Comparison of ENCODE assay signal across 8 cellular contexts in the genomic region with DNA sequence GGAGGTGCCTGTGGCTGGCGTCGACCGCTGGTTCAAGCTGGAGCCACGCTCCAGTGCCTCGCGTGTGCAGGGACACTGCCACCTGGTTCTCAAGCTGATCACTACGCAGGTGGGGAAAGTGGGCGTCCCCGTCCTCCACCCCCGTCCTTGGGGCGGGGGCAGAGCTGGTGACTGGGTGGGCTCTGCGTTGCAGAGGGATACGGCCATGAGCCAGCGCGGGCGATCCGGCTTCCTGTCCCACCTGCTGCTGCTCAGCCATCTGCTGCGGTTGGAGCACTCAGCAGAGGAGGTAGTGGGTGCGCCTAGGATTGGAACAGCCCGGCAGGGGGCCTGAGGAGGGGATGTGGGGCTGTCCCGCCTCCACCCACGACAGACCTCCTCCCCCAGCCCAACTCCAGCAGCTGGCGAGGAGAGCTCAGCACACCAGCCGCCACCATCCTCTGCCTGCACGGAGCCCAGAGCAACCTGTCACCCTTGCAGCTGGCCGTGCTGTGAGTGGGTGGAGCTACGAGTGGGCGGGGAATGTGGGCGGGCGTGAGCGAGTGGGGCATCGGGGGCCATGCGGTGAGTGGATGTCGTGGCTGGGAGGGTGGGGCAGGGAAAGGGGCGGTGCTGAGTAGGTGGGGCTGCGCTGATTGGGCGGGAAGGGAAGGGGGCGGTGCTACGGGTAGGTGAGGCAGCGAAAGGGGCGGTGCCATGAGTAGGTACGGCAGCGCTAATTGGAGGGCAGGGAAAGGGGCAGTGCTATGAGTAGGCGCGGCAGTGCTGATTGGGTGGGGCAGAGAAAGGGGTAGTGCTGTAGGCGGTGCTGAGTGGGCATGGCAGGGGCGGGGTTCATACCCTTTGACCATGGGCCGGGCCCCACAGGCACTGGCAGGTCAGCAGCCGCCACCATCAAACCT. TPM values are rescaled to one million over a fixed set of nuclear protein-coding genes. Genes with fewer than 3 reads are reported as not detected.
DNase-seq lines count a peak whose midpoint lies in the region; ATAC-seq and TF ChIP-seq lines count a peak whose summit lies in the region.

No MANE protein-coding gene starts in this region.

- POLR2A ChIA-PET in CD8-positive, alpha-beta memory T cell (lab: Charles Lee): interaction anchor here (0.5 to 2.9 kb wide), 6 partner anchors 8 to 190 kb away, joined by 3 to 14 read pairs (median 5); partner anchors contain the start of genes BAIAP3, TMEM204 and UBE2I

- no peaks in the 10 kb centered on the region for H3K27me3 Mint-ChIP-seq in CD8-positive, alpha-beta memory T cell

- no peaks in the 10 kb centered on the region for H3K36me3 ChIP-seq in CD8-positive, alpha-beta memory T cell (ENCODE audit: insufficient read depth, low read length)
- peaks cover 0 to 4% of the 10 kb centered on the region in 2 donors for H3K36me3 ChIP-seq in duodenal mucosa (ENCODE audit: control insufficient read depth in 1 of 2, insufficient read depth in 2 of 2, low read length in 2 of 2)
- H3K36me3 ChIP-seq in lower lobe of right lung: peaks cover under 1% of the 10 kb centered on the region

- H3K27ac Mint-ChIP-seq in CD8-positive, alpha-beta memory T cell: peak overlapping the region; percentile 4 to 83 (median 72)

- H3K27me3 ChIP-seq in CD8-positive, alpha-beta memory T cell (ENCODE audit: insufficient read depth, low read length, poor library complexity, severe bottlenecking): no peaks in the 10 kb centered on the region
- H3K27me3 ChIP-seq in duodenal mucosa (ENCODE audit: control insufficient read depth in 1 of 2, insufficient read depth in 2 of 2, low read length in 2 of 2): peaks cover 0 to 4% of the 10 kb centered on the region in 2 donors
- H3K27me3 ChIP-seq in lower lobe of right lung (ENCODE audit: low read depth): no peaks in the 10 kb centered on the region

- ATAC-seq in GM19467 (IDR thresholded peaks at IDR 0.05; ENCODE audit: unreplicated experiment) (peak; percentile 80), HG03575 (IDR thresholded peaks at IDR 0.05; ENCODE audit: extremely low read depth, insufficient number of reproducible peaks, low FRiP score, unreplicated experiment) (peak; percentile 64), lower lobe of right lung (peak; percentile 97)

- peak overlapping the region; percentile 62 for H3K4me3 ChIP-seq in CD8-positive, alpha-beta memory T cell (ENCODE audit: low read length)
- H3K4me3 ChIP-seq in duodenal mucosa (ENCODE audit: low read depth in 1 of 2, low read length in 2 of 2) (peak overlapping the region; percentile 59 to 74), lower lobe of right lung (peak overlapping the region; percentile 49)

- peak overlapping the region; percentile 21 to 89 (median 79) for H3K4me3 Mint-ChIP-seq in CD8-positive, alpha-beta memory T cell

- TF ChIP-seq CTCF in lower lobe of right lung (IDR thresholded peaks at IDR 0.05): peak; percentile 8

- no peaks in the 10 kb centered on the region for H3K9me3 Mint-ChIP-seq in CD8-positive, alpha-beta memory T cell

- intact Hi-C loops in lower lobe of right lung (cut with DNase I): no loop called here

- DNase-seq in CD8-positive, alpha-beta memory T cell: peak; percentile 93 to 97 (median 95)
- DNase-seq in NCI-H748 (lab: John Stamatoyannopoulos, UW; ENCODE audit: unreplicated experiment): peak; percentile 91
- DNase-seq in activated CD4-positive, alpha-beta T cell treated with anti-CD3 and anti-CD28 coated beads, Interleukin-2, amount 50 U/mL, for 1 hour: peak; percentile 98
- DNase-seq in lower lobe of right lung: peak; percentile 96
- peak; percentile 77 to 93 (median 91) for DNase-seq in stimulated activated CD4-positive, alpha-beta T cell treated with anti-CD3 and anti-CD28 coated beads, TNF-alpha, amount 100 ng/mL, for 48 hours (ENCODE audit: low read depth in 3 of 3)

- H3K4me1 ChIP-seq in CD8-positive, alpha-beta memory T cell (ENCODE audit: insufficient read depth, low read length): peaks cover 19% of the 10 kb centered on the region
- H3K4me1 ChIP-seq in duodenal mucosa (ENCODE audit: control insufficient read depth in 1 of 2, insufficient read depth in 2 of 2, low read length in 2 of 2): peaks cover 15 to 23% of the 10 kb centered on the region in 2 donors
- peaks cover 17% of the 10 kb centered on the region for H3K4me1 ChIP-seq in lower lobe of right lung

- H3K9me3 ChIP-seq in CD8-positive, alpha-beta memory T cell (ENCODE audit: low read length): no peaks in the 10 kb centered on the region
- H3K9me3 ChIP-seq in duodenal mucosa (ENCODE audit: control insufficient read depth in 1 of 2, low read length in 2 of 2) (no peaks in the 10 kb centered on the region), lower lobe of right lung (no peaks in the 10 kb centered on the region)

- H3K4me1 Mint-ChIP-seq in CD8-positive, alpha-beta memory T cell: peaks cover 13 to 28% (median 13%) of the 10 kb centered on the region in 3 donors

- peaks cover 0 to 6% (median 0%) of the 10 kb centered on the region in 3 donors for H3K36me3 Mint-ChIP-seq in CD8-positive, alpha-beta memory T cell

- CTCF ChIA-PET in CD8-positive, alpha-beta memory T cell (lab: Charles Lee): interaction anchor here (0.9 to 1.8 kb wide), 6 partner anchors 22 to 276 kb away, joined by 3 to 8 read pairs (median 3); partner anchors contain the start of gene UBE2I

- H3K9ac ChIP-seq in duodenal mucosa (ENCODE audit: low read depth in 1 of 2, low read length in 2 of 2): peak overlapping the region in 1 of 2 donors; percentile 47

- no peak overlapping the region for H3K27ac ChIP-seq in CD8-positive, alpha-beta memory T cell (ENCODE audit: low read depth, low read length)
- H3K27ac ChIP-seq in duodenal mucosa (ENCODE audit: low read depth, low read length) (no peak overlapping the region), lower lobe of right lung (peak overlapping the region; percentile 18)

RNA-seq across cellular contexts. Expression of gene TSR3, which starts 8.9 kb away (rescaled TPM):
- total RNA-seq in CD8-positive, alpha-beta memory T cell: 100 to 1,000 TPM in 1 of 2 experiments, 10 to 100 TPM in 1; 91.8 to 102 TPM
- polyA plus RNA-seq in CD8-positive, alpha-beta memory T cell: 109 TPM
- 39.5 TPM for total RNA-seq in lower lobe of right lung

RNA-seq across cellular contexts. Expression of gene GNPTG, which starts 9.0 kb away (rescaled TPM):
- 10 to 100 TPM; 32.3 to 34.4 TPM for total RNA-seq in CD8-positive, alpha-beta memory T cell
- polyA plus RNA-seq in CD8-positive, alpha-beta memory T cell: 63.3 TPM
- total RNA-seq in lower lobe of right lung: 89.5 TPM

RNA-seq across cellular contexts. Expression of gene BAIAP3, which starts 9.3 kb away (rescaled TPM):
- total RNA-seq in CD8-positive, alpha-beta memory T cell: 1 to 10 TPM; 7.2 to 7.5 TPM
- 8.3 TPM for polyA plus RNA-seq in CD8-positive, alpha-beta memory T cell
- total RNA-seq in lower lobe of right lung: 8.4 TPM

RNA-seq across cellular contexts. Expression of gene UBE2I, which starts 33.3 kb away (rescaled TPM):
- total RNA-seq in CD8-positive, alpha-beta memory T cell: 100 to 1,000 TPM; 238 to 257 TPM
- polyA plus RNA-seq in CD8-positive, alpha-beta memory T cell: 101 TPM
- 93.4 TPM for total RNA-seq in lower lobe of right lung
